Comparison of ENCODE assay signal across 1 cellular context in genomic region chr12:96501908-96502307, GRCh38.
TF ChIP-seq lines count a peak whose summit lies in the region.

No MANE protein-coding gene starts in this region.

TF ChIP-seq in endothelial cell of umbilical vein, 7 proteins besides CTCF, POLR2A, EP300 and RAD21 (continued from another document):
- TF ChIP-seq MAX (IDR thresholded peaks at IDR 0.05; ENCODE audit: insufficient read depth, insufficient read length) (no peak), MYC (IDR thresholded peaks at IDR 0.05; ENCODE audit: low read depth, low read length) (no peak), GATA2 (IDR thresholded peaks at IDR 0.05; ENCODE audit: insufficient read depth, insufficient read length, low read depth, low read length) (no peak)
